Comparison of ENCODE assay signal across 1 cellular context in the genomic region with DNA sequence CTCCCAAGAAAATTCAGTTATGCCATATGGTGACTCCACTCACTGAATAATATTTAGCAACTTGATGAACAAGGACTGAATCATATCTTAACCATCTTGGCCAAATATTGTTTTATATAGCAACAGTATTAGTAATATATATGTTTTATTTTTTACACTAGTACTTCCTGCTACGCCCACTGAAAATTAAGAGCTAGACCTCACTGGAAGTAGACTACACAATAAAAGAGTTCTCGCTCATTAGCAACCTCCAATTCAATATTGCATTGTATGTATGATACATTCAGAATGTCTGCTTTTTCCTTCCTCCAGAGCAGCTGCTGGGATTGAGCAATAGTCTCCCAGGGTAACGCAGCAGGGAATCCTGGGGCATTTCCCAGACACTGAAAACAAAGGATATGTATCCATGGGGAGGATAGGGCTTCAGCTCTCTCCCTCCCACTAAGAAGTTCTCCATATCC.
TF ChIP-seq lines count a peak whose summit lies in the region.

No MANE protein-coding gene starts in this region.

TF ChIP-seq in HepG2, 621 proteins besides CTCF, POLR2A, EP300 and RAD21 (continued from another document):
- TF ChIP-seq ZBTB42 (CRISPR knock-in tag; IDR thresholded peaks at IDR 0.05), result no peak
- TF ChIP-seq ZNF761 (CRISPR knock-in tag; conservative IDR thresholded peaks at IDR 0.05), result no peak
